Comparison of ENCODE assay signal across 2 cellular contexts in the genomic region with DNA sequence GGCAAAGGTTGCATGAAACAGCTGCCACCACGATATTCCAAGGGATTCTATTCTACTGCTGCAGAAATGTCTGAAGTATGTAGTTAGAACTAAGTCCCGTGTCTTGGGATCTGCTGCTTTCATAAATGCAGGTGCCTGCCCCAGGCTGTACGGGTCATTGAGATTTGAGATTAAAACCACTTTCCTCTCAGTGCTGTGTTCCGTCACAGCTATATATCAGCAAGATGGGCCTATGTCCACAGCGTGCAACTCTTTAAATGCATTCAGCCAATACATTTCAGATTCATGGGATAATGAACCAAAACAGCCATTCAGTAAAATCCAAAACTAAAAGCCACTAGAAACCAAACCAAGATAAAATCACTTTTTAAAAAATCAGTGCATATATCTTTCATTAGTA.
TF ChIP-seq lines count a peak whose summit lies in the region.

No MANE protein-coding gene starts in this region.

TF ChIP-seq in GM23338, 12 proteins besides CTCF, POLR2A, EP300 and RAD21:
- TF ChIP-seq CREB1 (CRISPR knock-in tag; IDR thresholded peaks at IDR 0.05; ENCODE audit: low read depth) (no peak), JUNB (IDR thresholded peaks at IDR 0.05; ENCODE audit: unreplicated experiment) (no peak), EZH2 (IDR thresholded peaks at IDR 0.05; ENCODE audit: low read depth, unreplicated experiment) (no peak), EZH2phosphoT487 (IDR thresholded peaks at IDR 0.05; ENCODE audit: unreplicated experiment) (no peak), NANOG (IDR thresholded peaks at IDR 0.05; ENCODE audit: borderline replicate concordance) (no peak), ZNF114 (CRISPR knock-in tag; IDR thresholded peaks at IDR 0.05) (no peak), ZNF331 (CRISPR knock-in tag; IDR thresholded peaks at IDR 0.05; ENCODE audit: low read depth) (no peak), STAT1 (IDR thresholded peaks at IDR 0.05; ENCODE audit: unreplicated experiment) (no peak)
- TF ChIP-seq, protein P1, sequence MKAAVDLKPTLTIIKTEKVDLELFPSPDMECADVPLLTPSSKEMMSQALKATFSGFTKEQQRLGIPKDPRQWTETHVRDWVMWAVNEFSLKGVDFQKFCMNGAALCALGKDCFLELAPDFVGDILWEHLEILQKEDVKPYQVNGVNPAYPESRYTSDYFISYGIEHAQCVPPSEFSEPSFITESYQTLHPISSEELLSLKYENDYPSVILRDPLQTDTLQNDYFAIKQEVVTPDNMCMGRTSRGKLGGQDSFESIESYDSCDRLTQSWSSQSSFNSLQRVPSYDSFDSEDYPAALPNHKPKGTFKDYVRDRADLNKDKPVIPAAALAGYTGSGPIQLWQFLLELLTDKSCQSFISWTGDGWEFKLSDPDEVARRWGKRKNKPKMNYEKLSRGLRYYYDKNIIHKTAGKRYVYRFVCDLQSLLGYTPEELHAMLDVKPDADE (IDR thresholded peaks at IDR 0.05), result no peak
- TF ChIP-seq, protein P2, sequence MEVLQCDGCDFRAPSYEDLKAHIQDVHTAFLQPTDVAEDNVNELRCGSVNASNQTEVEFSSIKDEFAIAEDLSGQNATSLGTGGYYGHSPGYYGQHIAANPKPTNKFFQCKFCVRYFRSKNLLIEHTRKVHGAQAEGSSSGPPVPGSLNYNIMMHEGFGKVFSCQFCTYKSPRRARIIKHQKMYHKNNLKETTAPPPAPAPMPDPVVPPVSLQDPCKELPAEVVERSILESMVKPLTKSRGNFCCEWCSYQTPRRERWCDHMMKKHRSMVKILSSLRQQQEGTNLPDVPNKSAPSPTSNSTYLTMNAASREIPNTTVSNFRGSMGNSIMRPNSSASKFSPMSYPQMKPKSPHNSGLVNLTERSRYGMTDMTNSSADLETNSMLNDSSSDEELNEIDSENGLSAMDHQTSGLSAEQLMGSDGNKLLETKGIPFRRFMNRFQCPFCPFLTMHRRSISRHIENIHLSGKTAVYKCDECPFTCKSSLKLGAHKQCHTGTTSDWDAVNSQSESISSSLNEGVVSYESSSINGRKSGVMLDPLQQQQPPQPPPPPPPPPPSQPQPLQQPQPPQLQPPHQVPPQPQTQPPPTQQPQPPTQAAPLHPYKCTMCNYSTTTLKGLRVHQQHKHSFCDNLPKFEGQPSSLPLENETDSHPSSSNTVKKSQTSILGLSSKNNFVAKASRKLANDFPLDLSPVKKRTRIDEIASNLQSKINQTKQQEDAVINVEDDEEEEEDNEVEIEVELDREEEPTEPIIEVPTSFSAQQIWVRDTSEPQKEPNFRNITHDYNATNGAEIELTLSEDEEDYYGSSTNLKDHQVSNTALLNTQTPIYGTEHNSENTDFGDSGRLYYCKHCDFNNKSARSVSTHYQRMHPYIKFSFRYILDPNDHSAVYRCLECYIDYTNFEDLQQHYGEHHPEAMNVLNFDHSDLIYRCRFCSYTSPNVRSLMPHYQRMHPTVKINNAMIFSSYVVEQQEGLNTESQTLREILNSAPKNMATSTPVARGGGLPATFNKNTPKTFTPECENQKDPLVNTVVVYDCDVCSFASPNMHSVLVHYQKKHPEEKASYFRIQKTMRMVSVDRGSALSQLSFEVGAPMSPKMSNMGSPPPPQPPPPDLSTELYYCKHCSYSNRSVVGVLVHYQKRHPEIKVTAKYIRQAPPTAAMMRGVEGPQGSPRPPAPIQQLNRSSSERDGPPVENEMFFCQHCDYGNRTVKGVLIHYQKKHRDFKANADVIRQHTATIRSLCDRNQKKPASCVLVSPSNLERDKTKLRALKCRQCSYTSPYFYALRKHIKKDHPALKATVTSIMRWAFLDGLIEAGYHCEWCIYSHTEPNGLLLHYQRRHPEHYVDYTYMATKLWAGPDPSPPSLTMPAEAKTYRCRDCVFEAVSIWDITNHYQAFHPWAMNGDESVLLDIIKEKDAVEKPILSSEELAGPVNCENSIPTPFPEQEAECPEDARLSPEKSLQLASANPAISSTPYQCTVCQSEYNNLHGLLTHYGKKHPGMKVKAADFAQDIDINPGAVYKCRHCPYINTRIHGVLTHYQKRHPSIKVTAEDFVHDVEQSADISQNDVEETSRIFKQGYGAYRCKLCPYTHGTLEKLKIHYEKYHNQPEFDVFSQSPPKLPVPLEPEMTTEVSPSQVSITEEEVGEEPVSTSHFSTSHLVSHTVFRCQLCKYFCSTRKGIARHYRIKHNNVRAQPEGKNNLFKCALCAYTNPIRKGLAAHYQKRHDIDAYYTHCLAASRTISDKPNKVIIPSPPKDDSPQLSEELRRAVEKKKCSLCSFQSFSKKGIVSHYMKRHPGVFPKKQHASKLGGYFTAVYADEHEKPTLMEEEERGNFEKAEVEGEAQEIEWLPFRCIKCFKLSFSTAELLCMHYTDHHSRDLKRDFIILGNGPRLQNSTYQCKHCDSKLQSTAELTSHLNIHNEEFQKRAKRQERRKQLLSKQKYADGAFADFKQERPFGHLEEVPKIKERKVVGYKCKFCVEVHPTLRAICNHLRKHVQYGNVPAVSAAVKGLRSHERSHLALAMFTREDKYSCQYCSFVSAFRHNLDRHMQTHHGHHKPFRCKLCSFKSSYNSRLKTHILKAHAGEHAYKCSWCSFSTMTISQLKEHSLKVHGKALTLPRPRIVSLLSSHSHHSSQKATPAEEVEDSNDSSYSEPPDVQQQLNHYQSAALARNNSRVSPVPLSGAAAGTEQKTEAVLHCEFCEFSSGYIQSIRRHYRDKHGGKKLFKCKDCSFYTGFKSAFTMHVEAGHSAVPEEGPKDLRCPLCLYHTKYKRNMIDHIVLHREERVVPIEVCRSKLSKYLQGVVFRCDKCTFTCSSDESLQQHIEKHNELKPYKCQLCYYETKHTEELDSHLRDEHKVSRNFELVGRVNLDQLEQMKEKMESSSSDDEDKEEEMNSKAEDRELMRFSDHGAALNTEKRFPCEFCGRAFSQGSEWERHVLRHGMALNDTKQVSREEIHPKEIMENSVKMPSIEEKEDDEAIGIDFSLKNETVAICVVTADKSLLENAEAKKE (CRISPR knock-in tag; IDR thresholded peaks at IDR 0.05), result no peak

TF ChIP-seq in IMR-90, 13 proteins besides CTCF, POLR2A, EP300 and RAD21:
- TF ChIP-seq, protein P3, sequence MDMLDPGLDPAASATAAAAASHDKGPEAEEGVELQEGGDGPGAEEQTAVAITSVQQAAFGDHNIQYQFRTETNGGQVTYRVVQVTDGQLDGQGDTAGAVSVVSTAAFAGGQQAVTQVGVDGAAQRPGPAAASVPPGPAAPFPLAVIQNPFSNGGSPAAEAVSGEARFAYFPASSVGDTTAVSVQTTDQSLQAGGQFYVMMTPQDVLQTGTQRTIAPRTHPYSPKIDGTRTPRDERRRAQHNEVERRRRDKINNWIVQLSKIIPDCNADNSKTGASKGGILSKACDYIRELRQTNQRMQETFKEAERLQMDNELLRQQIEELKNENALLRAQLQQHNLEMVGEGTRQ (IDR thresholded peaks at IDR 0.05; ENCODE audit: low read depth, low read length), result no peak
- TF ChIP-seq CEBPB (IDR thresholded peaks at IDR 0.05; ENCODE audit: low read depth, low read length) (no peak), BHLHE40 (IDR thresholded peaks at IDR 0.05; ENCODE audit: low read depth, low read length) (no peak), NFE2L2 (IDR thresholded peaks at IDR 0.05; ENCODE audit: low read depth, low read length) (no peak), SMC3 (IDR thresholded peaks at IDR 0.05; ENCODE audit: low read depth, low read length) (no peak), RFX5 (IDR thresholded peaks at IDR 0.05; ENCODE audit: low read depth, low read length) (no peak), CHD1 (IDR thresholded peaks at IDR 0.05; ENCODE audit: low read depth, low read length) (no peak), FOS (IDR thresholded peaks at IDR 0.05; ENCODE audit: low read depth, low read length) (no peak), MXI1 (IDR thresholded peaks at IDR 0.05; ENCODE audit: borderline replicate concordance, low read depth, low read length) (no peak), MAFK (IDR thresholded peaks at IDR 0.05; ENCODE audit: low read depth, low read length) (no peak), RCOR1 (IDR thresholded peaks at IDR 0.05; ENCODE audit: insufficient replicate concordance, low read length) (no peak), MAZ (IDR thresholded peaks at IDR 0.05; ENCODE audit: borderline replicate concordance, low read depth, low read length) (no peak)
- TF ChIP-seq, protein P4, sequence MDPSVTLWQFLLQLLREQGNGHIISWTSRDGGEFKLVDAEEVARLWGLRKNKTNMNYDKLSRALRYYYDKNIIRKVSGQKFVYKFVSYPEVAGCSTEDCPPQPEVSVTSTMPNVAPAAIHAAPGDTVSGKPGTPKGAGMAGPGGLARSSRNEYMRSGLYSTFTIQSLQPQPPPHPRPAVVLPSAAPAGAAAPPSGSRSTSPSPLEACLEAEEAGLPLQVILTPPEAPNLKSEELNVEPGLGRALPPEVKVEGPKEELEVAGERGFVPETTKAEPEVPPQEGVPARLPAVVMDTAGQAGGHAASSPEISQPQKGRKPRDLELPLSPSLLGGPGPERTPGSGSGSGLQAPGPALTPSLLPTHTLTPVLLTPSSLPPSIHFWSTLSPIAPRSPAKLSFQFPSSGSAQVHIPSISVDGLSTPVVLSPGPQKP (IDR thresholded peaks at IDR 0.05; ENCODE audit: borderline replicate concordance, low read depth, low read length), result no peak
TF ChIP-seq in IMR-90: peak in this region for 0.
